8 cellular contexts compared by ENCODE assay signal in the genomic region with DNA sequence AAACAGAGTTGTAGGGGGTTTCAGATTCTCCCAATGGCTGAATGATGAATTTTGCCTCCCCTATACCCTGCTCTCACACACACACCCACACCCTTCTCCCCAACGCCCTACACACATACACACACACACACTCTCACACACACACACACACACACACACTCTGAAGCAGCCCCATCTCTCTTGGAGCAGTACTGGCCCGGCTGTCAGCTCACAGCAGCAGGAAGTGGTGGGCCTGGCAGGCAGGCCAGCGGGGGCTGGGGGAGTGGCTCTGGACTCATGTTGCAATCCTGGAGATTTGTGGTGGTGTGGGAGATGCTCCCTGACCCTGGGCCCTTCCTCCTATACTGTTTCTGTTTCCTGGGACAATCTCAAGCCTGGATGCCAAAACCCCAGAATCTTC. TPM values are rescaled to one million over a fixed set of nuclear protein-coding genes. Genes with fewer than 3 reads are reported as not detected.
A peak's percentile ranks its signal among the peaks of the same experiment; 100 is the strongest.
DNase-seq lines count a peak whose midpoint lies in the region; ATAC-seq and TF ChIP-seq lines count a peak whose summit lies in the region.

No MANE protein-coding gene starts in this region.

- peak; percentile 49 for DNase-seq in ELF-1 (ENCODE audit: low read depth, low spot score)
- DNase-seq in NB4 (ENCODE audit: low read depth) = peak; percentile 97
- peak; percentile 70 to 89 for DNase-seq in cardiac fibroblast (ENCODE audit: low read depth in 2 of 2)
- no peak for DNase-seq in neural crest cell (ENCODE audit: low read depth, low spot score)
- no peak for DNase-seq in SW 1271 (lab: John Stamatoyannopoulos, UW)
- no peak for DNase-seq in ureter (ENCODE audit: low spot score)
- DNase-seq in NCI-H524 (lab: John Stamatoyannopoulos, UW) = no peak

- ATAC-seq in GM19351 (IDR thresholded peaks at IDR 0.05; ENCODE audit: unreplicated experiment) = no peak

- no peaks in the 10 kb centered on the region for H3K9me3 Mint-ChIP-seq in neural crest cell

- H3K4me1 Mint-ChIP-seq in neural crest cell = peaks cover 48% of the 10 kb centered on the region

- no peak overlapping the region for H3K27ac Mint-ChIP-seq in neural crest cell (ENCODE audit: unreplicated experiment)

- peak overlapping the region; percentile 71 for H3K4me3 Mint-ChIP-seq in neural crest cell

- no peak for TF ChIP-seq CTCF in NB4 (IDR thresholded peaks at IDR 0.05; ENCODE audit: low read depth, low read length)
- TF ChIP-seq CTCF in cardiac fibroblast (IDR thresholded peaks at IDR 0.05; ENCODE audit: low read depth, low read length) = no peak
- TF ChIP-seq CTCF in neural crest cell (conservative IDR thresholded peaks at IDR 0.05) = no peak

- no peaks in the 10 kb centered on the region for H3K36me3 Mint-ChIP-seq in neural crest cell (ENCODE audit: low read depth)

- no peak for TF ChIP-seq POLR2A in NB4 (IDR thresholded peaks at IDR 0.05; ENCODE audit: extremely low read depth, insufficient read length)

- peak overlapping the region; percentile 94 for H3K4me3 ChIP-seq in NB4 (ENCODE audit: low read depth, low read length)
- H3K4me3 ChIP-seq in cardiac fibroblast (replicated peaks in 1 of 2; ENCODE audit: low read depth in 2 of 2, low read length in 2 of 2) = no peak overlapping the region

- H3K27me3 Mint-ChIP-seq in neural crest cell (ENCODE audit: low read depth) = peaks cover 9% of the 10 kb centered on the region

RNA-seq across cellular contexts. Expression of a gene that starts 2.2 kb away (rescaled TPM):
- 7.6 and 8.6 TPM in 2 replicates for total RNA-seq in neural crest cell
- total RNA-seq in ureter = 12.5 TPM

RNA-seq across cellular contexts. Expression of a gene that starts 34.9 kb away (rescaled TPM):
- 1.2 and 1.4 TPM in 2 replicates for total RNA-seq in neural crest cell
- total RNA-seq in ureter = 35.5 TPM

Comparison
In these comparisons a context has a peak if more than half of its experiments do, and no peak if none do; other contexts are left out.
1. DNase-seq: peak in ELF-1 (single experiment), NB4 (single experiment) and cardiac fibroblast (2 of 2); none in neural crest cell (single experiment), SW 1271 (0 of 2), ureter (single experiment) and NCI-H524 (0 of 2).
2. RNA of a gene that starts 34.9 kb away (total RNA-seq): 35.5 TPM in ureter (single experiment); 1.2 to 1.4 TPM in neural crest cell; every median in the first group is over 10 times any median in the second.